ENCODE assay signal across 8 cellular contexts in the genomic region with DNA sequence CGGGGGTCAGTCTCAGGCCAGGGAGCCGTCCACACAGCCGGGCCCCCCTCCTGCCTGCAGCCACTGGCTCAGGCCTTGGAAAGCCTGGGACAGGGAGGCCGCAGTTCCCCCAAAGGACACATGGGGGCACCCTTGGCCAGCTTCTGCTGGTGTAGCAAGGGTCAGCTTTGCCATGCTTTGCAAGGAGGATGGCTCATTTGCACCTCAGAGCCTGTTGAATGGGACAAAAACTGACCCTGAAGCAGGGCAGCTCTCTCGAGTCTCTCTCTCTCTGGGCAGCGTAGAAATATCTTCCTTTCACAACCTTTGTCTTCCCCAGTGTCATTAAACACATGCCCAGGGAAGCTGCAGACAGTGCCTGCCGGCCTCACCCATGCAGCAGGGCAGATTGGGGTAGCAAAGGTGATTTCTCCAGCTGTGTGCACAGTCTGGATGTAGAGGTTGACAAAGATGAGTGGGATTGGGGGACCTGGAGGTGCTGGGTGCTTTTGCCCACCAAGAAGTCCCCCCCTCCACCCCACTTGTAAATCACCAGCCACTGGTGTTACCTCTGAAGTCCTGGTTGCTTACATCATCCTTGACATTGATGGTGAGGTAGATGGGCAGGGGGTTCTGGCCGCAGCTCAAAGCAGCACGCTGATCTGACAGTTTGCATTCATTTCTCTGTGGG. TPM values are rescaled to one million over a fixed set of nuclear protein-coding genes. Genes with fewer than 3 reads are reported as not detected.
DNase-seq lines count a peak whose midpoint lies in the region; ATAC-seq and TF ChIP-seq lines count a peak whose summit lies in the region.

No MANE protein-coding gene starts in this region.

- H3K9me3 ChIP-seq in Peyer's patch = no peaks in the 10 kb centered on the region
- H3K9me3 ChIP-seq in neural progenitor cell (ENCODE audit: low read depth) = no peaks in the 10 kb centered on the region
- H3K9me3 ChIP-seq in stomach = no peaks in the 10 kb centered on the region

- H3K4me1 ChIP-seq in Peyer's patch (no peaks in the 10 kb centered on the region), neural progenitor cell (peaks cover 9% of the 10 kb centered on the region), stomach (no peaks in the 10 kb centered on the region)

- no peak overlapping the region for H3K4me3 Mint-ChIP-seq in activated T-helper 1 cell treated with anti-CD3 and anti-CD28 coated beads, Interleukin-12 subunit alpha, Interleukin-12 subunit beta, Interleukin-2, Interleukin-4 antibody, amounts not matched to agents 30 ng/mL and 10 ng/mL and 1 ng/mL, durations not matched to agents 14 hours and 24 hours and 36 hours
- H3K4me3 Mint-ChIP-seq in neural progenitor cell = no peak overlapping the region

- no peak overlapping the region for H3K27ac Mint-ChIP-seq in activated T-helper 1 cell treated with anti-CD3 and anti-CD28 coated beads, Interleukin-12 subunit alpha, Interleukin-12 subunit beta, Interleukin-2, Interleukin-4 antibody, amounts not matched to agents 30 ng/mL and 10 ng/mL and 1 ng/mL, durations not matched to agents 14 hours and 24 hours and 36 hours
- no peak overlapping the region for H3K27ac Mint-ChIP-seq in neural progenitor cell

- H2AFZ ChIP-seq in neural progenitor cell (replicated peaks) = peak overlapping the region; percentile 98

- H3K4me3 ChIP-seq in Peyer's patch (no peak overlapping the region), fibroblast of the aortic adventitia (ENCODE audit: low read depth, low read length) (no peak overlapping the region), neural progenitor cell (no peak overlapping the region), stomach (no peak overlapping the region)

- no peaks in the 10 kb centered on the region for H3F3A ChIP-seq in neural progenitor cell (ENCODE audit: low read depth)

- 20 to 24% (median 22%) methylated on average over 8 to 9 of the region's 9 CpGs for WGBS in stomach, 5 donors

- no peak overlapping the region for H3K9ac ChIP-seq in neural progenitor cell

- H4K20me1 ChIP-seq in neural progenitor cell (ENCODE audit: low read depth) = no peaks in the 10 kb centered on the region

- no peaks in the 10 kb centered on the region for H3K36me3 ChIP-seq in Peyer's patch
- H3K36me3 ChIP-seq in neural progenitor cell = no peaks in the 10 kb centered on the region
- H3K36me3 ChIP-seq in stomach = no peaks in the 10 kb centered on the region

- TF ChIP-seq POLR2A in Peyer's patch (IDR thresholded peaks at IDR 0.05) (no peak), stomach (IDR thresholded peaks at IDR 0.05) (no peak)

- no peaks in the 10 kb centered on the region for H3K27me3 Mint-ChIP-seq in activated T-helper 1 cell treated with anti-CD3 and anti-CD28 coated beads, Interleukin-12 subunit alpha, Interleukin-12 subunit beta, Interleukin-2, Interleukin-4 antibody, amounts not matched to agents 30 ng/mL and 10 ng/mL and 1 ng/mL, durations not matched to agents 14 hours and 24 hours and 36 hours (ENCODE audit: insufficient read depth)
- H3K27me3 Mint-ChIP-seq in neural progenitor cell (ENCODE audit: insufficient read depth, low read depth) = peaks cover 5% of the 10 kb centered on the region

- H3K9me3 Mint-ChIP-seq in activated T-helper 1 cell treated with anti-CD3 and anti-CD28 coated beads, Interleukin-12 subunit alpha, Interleukin-12 subunit beta, Interleukin-2, Interleukin-4 antibody, amounts not matched to agents 30 ng/mL and 10 ng/mL and 1 ng/mL, durations not matched to agents 14 hours and 24 hours and 36 hours = no peaks in the 10 kb centered on the region
- no peaks in the 10 kb centered on the region for H3K9me3 Mint-ChIP-seq in neural progenitor cell

- H3K36me3 Mint-ChIP-seq in activated T-helper 1 cell treated with anti-CD3 and anti-CD28 coated beads, Interleukin-12 subunit alpha, Interleukin-12 subunit beta, Interleukin-2, Interleukin-4 antibody, amounts not matched to agents 30 ng/mL and 10 ng/mL and 1 ng/mL, durations not matched to agents 14 hours and 24 hours and 36 hours (ENCODE audit: low read depth) = no peaks in the 10 kb centered on the region
- no peaks in the 10 kb centered on the region for H3K36me3 Mint-ChIP-seq in neural progenitor cell

- peak; percentile 86 to 98 (median 97) for TF ChIP-seq CTCF in Peyer's patch (IDR thresholded peaks at IDR 0.05)
- peak; percentile 99 for TF ChIP-seq CTCF in fibroblast of the aortic adventitia (IDR thresholded peaks at IDR 0.05; ENCODE audit: insufficient read depth, low read length)
- TF ChIP-seq CTCF in neural progenitor cell (IDR thresholded peaks at IDR 0.05) = peak; percentile 97
- peak in 5 of 7 experiments; percentile 92 to 99 (median 99) for TF ChIP-seq CTCF in stomach (IDR thresholded peaks at IDR 0.05)

- H3K4me1 Mint-ChIP-seq in activated T-helper 1 cell treated with anti-CD3 and anti-CD28 coated beads, Interleukin-12 subunit alpha, Interleukin-12 subunit beta, Interleukin-2, Interleukin-4 antibody, amounts not matched to agents 30 ng/mL and 10 ng/mL and 1 ng/mL, durations not matched to agents 14 hours and 24 hours and 36 hours (ENCODE audit: low read depth) = peaks cover 5% of the 10 kb centered on the region
- peaks cover 17% of the 10 kb centered on the region for H3K4me1 Mint-ChIP-seq in neural progenitor cell

- ATAC-seq in HG03354 (IDR thresholded peaks at IDR 0.05; ENCODE audit: poor library complexity, severe bottlenecking, unreplicated experiment) = peak; percentile 65
- ATAC-seq in GM19463 (IDR thresholded peaks at IDR 0.05; ENCODE audit: unreplicated experiment) = no peak

- H3K79me2 ChIP-seq in neural progenitor cell (ENCODE audit: low read depth) = no peaks in the 10 kb centered on the region

- no peaks in the 10 kb centered on the region for H3K27me3 ChIP-seq in Peyer's patch
- no peaks in the 10 kb centered on the region for H3K27me3 ChIP-seq in neural progenitor cell
- no peaks in the 10 kb centered on the region for H3K27me3 ChIP-seq in stomach

- no peak for TF ChIP-seq EP300 in stomach (IDR thresholded peaks at IDR 0.05)

- DNase-seq in EL (peak; percentile 69), Peyer's patch (peak; percentile 70 to 92 (median 90)), fibroblast of the aortic adventitia (ENCODE audit: low read depth) (peak; percentile 76), neural progenitor cell (ENCODE audit: low spot score) (peak; percentile 88), stomach (peak; percentile 91)
- DNase-seq in activated T-helper 1 cell treated with anti-CD3 and anti-CD28 coated beads, Interleukin-12 subunit alpha, Interleukin-12 subunit beta, Interleukin-2, Interleukin-4 antibody, amounts not matched to agents 30 ng/mL and 10 ng/mL and 1 ng/mL, durations not matched to agents 14 hours and 24 hours and 36 hours (ENCODE audit: low spot score) = peak; percentile 72

- no peak overlapping the region for H3K27ac ChIP-seq in Peyer's patch
- no peak overlapping the region for H3K27ac ChIP-seq in neural progenitor cell
- H3K27ac ChIP-seq in stomach = no peak overlapping the region

- intact Hi-C loops in activated T-helper 1 cell treated with anti-CD3 and anti-CD28 coated beads, Interleukin-12 subunit alpha, Interleukin-12 subunit beta, Interleukin-2, Interleukin-4 antibody, amounts not matched to agents 30 ng/mL and 10 ng/mL and 1 ng/mL, durations not matched to agents 14 hours and 24 hours and 36 hours (cut with micrococcal nuclease) = loop anchor here (1.0 kb wide), 3 partner anchors 70 to 148 kb away; no protein-coding TSS in a partner anchor
- intact Hi-C loops in stomach (cut with DNase I; ENCODE audit: low total_unique reads) = loop anchor here (5.0 kb wide), 1 partner anchor 68 kb away; no protein-coding TSS in a partner anchor

- H3K4me2 ChIP-seq in neural progenitor cell = no peak overlapping the region

RNA-seq across cellular contexts. Expression of gene EHD4, which starts 17.4 kb away (rescaled TPM):
- total RNA-seq in Peyer's patch (10 to 100 TPM; 23.1 to 53.9 (median 34.9) TPM), fibroblast of the aortic adventitia (ENCODE audit: low replicate concordance) (10.8 and 12.1 TPM in 2 replicates), neural progenitor cell (ENCODE audit: low replicate concordance) (6.9 and 11.9 TPM in 2 replicates), stomach (10 to 100 TPM in 4 of 5 donors, 1 to 10 TPM in 1; 9.4 to 86.4 (median 23.1) TPM)
- 29.5 and 30.1 TPM in 2 replicates for total RNA-seq in activated T-helper 1 cell treated with anti-CD3 and anti-CD28 coated beads, Interleukin-12 subunit alpha, Interleukin-12 subunit beta, Interleukin-2, Interleukin-4 antibody, amounts not matched to agents 30 ng/mL and 10 ng/mL and 1 ng/mL, durations not matched to agents 14 hours and 24 hours and 36 hours
- 10 to 100 TPM in 1 of 3 donors, 1 to 10 TPM in 2; 5.8 to 12.1 (median 9.8) TPM for polyA plus RNA-seq in stomach

RNA-seq across cellular contexts. Expression of gene PLA2G4E, which starts 31.1 kb away (rescaled TPM):
- 1 to 10 TPM in 1 of 4 donors, not detected in 3; 1.5 TPM for total RNA-seq in Peyer's patch
- not detected in 2 replicates for total RNA-seq in activated T-helper 1 cell treated with anti-CD3 and anti-CD28 coated beads, Interleukin-12 subunit alpha, Interleukin-12 subunit beta, Interleukin-2, Interleukin-4 antibody, amounts not matched to agents 30 ng/mL and 10 ng/mL and 1 ng/mL, durations not matched to agents 14 hours and 24 hours and 36 hours
- not detected in 2 replicates for total RNA-seq in fibroblast of the aortic adventitia (ENCODE audit: low replicate concordance)
- total RNA-seq in neural progenitor cell (ENCODE audit: low replicate concordance) = not detected in 2 replicates
- total RNA-seq in stomach = not detected
- polyA plus RNA-seq in stomach = under 1 TPM in 1 of 3 donors, not detected in 2; 0.78 TPM
